9 cellular contexts compared by ENCODE assay signal in genomic region chr1:24694380-24694843, GRCh38. TPM values are rescaled to one million over a fixed set of nuclear protein-coding genes. Genes with fewer than 3 reads are reported as not detected.
A peak's percentile ranks its signal among the peaks of the same experiment; 100 is the strongest.
DNase-seq lines count a peak whose midpoint lies in the region; ATAC-seq and TF ChIP-seq lines count a peak whose summit lies in the region.
"Had no signal": no experiment of that assay in that cellular context is flagged by ENCODE, and none has a peak within 500 bp of the region (broad histone marks: within the 10 kb centered on the region; RNA-seq: fewer than 3 reads in every experiment).

No MANE protein-coding gene starts in this region.

- no peak overlapping the region for H3K4me3 ChIP-seq in smooth muscle cell
- no peak overlapping the region for H3K4me3 ChIP-seq in prostate gland

- no peak overlapping the region for H3K27ac Mint-ChIP-seq in endothelial cell (ENCODE audit: unreplicated experiment)
- H3K27ac Mint-ChIP-seq: T-helper 2 cell treated with Interferon-gamma antibody and Interleukin-4, amounts not matched to agents 5 μg/mL and 100 μg/mL, for 36 hours had no signal

- no peaks in the 10 kb centered on the region for H3K79me2 ChIP-seq in smooth muscle cell (ENCODE audit: low read depth)

- peak overlapping the region; percentile 33 for H3K4me2 ChIP-seq in smooth muscle cell

- H3K9me3 Mint-ChIP-seq in endothelial cell (ENCODE audit: unreplicated experiment): no peaks in the 10 kb centered on the region
- H3K9me3 Mint-ChIP-seq: T-helper 2 cell treated with Interferon-gamma antibody and Interleukin-4, amounts not matched to agents 5 μg/mL and 100 μg/mL, for 36 hours had no signal

- no peak for TF ChIP-seq CTCF in smooth muscle cell (IDR thresholded peaks at IDR 0.05; ENCODE audit: borderline replicate concordance, insufficient read depth, poor library complexity, severe bottlenecking)
- TF ChIP-seq CTCF in endothelial cell (IDR thresholded peaks at IDR 0.05; ENCODE audit: unreplicated experiment): no peak
- TF ChIP-seq CTCF in prostate gland (IDR thresholded peaks at IDR 0.05): no peak

- H4K20me1 ChIP-seq in smooth muscle cell (ENCODE audit: low read depth): no peaks in the 10 kb centered on the region

- H3K9me3 ChIP-seq in smooth muscle cell (replicated peaks; ENCODE audit: low read depth) (no peaks in the 10 kb centered on the region), prostate gland (no peaks in the 10 kb centered on the region)

- H3K4me1 Mint-ChIP-seq in endothelial cell (ENCODE audit: unreplicated experiment): peaks cover 9% of the 10 kb centered on the region

- no peaks in the 10 kb centered on the region for H3K36me3 Mint-ChIP-seq in endothelial cell (ENCODE audit: low read depth, unreplicated experiment)

- H3K4me1 ChIP-seq in smooth muscle cell (ENCODE audit: low read depth) (no peaks in the 10 kb centered on the region), prostate gland (replicated peaks) (no peaks in the 10 kb centered on the region)

- no peaks in the 10 kb centered on the region for H3K27me3 ChIP-seq in smooth muscle cell (ENCODE audit: low read depth)
- no peaks in the 10 kb centered on the region for H3K27me3 ChIP-seq in prostate gland (replicated peaks; ENCODE audit: insufficient read depth)

- under 1% methylated on average over 6 of the region's 6 CpGs for WGBS in smooth muscle cell (ENCODE audit: low lambda C conversion rate)
- WGBS in prostate gland: 50% methylated on average over 6 of the region's 6 CpGs

- H3K9ac ChIP-seq in smooth muscle cell (ENCODE audit: low read depth): no peak overlapping the region

- H2AFZ ChIP-seq in smooth muscle cell (ENCODE audit: low read depth): no peak overlapping the region

- H3K4me3 Mint-ChIP-seq in endothelial cell (ENCODE audit: unreplicated experiment): no peak overlapping the region
- H3K4me3 Mint-ChIP-seq: T-helper 2 cell treated with Interferon-gamma antibody and Interleukin-4, amounts not matched to agents 5 μg/mL and 100 μg/mL, for 36 hours had no signal

- DNase-seq in NCI-H2107 treated with DMSO at 0.1 percent for 48 hours (lab: John Stamatoyannopoulos, UW; ENCODE audit: unreplicated experiment) (peak; percentile 97), erythroblast (lab: John Stamatoyannopoulos, UW) (peak in 1 of 2 experiments; percentile 35), smooth muscle cell (lab: John Stamatoyannopoulos, UW; ENCODE audit: unreplicated experiment) (no peak), posterior vena cava (ENCODE audit: low spot score) (no peak), endothelial cell (ENCODE audit: low spot score) (no peak), prostate gland (ENCODE audit: low spot score) (no peak)
- DNase-seq: stimulated activated CD4-positive, alpha-beta T cell treated with anti-CD3 and anti-CD28 coated beads, Interleukin-2, amount 100 ng/mL, for 24 hours had no signal

- ATAC-seq in GM21390 (IDR thresholded peaks at IDR 0.05; ENCODE audit: unreplicated experiment): peak; percentile 51

- TF ChIP-seq POLR2A in erythroblast (IDR thresholded peaks at IDR 0.05; ENCODE audit: low read length) (peak; percentile 7), prostate gland (IDR thresholded peaks at IDR 0.05) (no peak)

- H3K27ac ChIP-seq in smooth muscle cell (ENCODE audit: low read depth) (peak overlapping the region; percentile 1), prostate gland (no peak overlapping the region)

- H3F3A ChIP-seq in smooth muscle cell (ENCODE audit: low read depth): peaks cover 13% of the 10 kb centered on the region

- H3K36me3 ChIP-seq in smooth muscle cell (ENCODE audit: low read depth): no peaks in the 10 kb centered on the region
- H3K36me3 ChIP-seq in prostate gland: no peaks in the 10 kb centered on the region

- H3K27me3 Mint-ChIP-seq in endothelial cell (ENCODE audit: unreplicated experiment): peaks cover 4% of the 10 kb centered on the region

- intact Hi-C loops in posterior vena cava (cut with DNase I) (loop anchor here in 1 of 2 donors (5.0 kb wide), 1 partner anchor 143 kb away; no protein-coding TSS in a partner anchor), prostate gland (cut with DNase I) (no loop called here)

RNA-seq across cellular contexts. Expression of gene CLIC4, which starts 50.8 kb away (rescaled TPM):
- total RNA-seq in smooth muscle cell: 389 and 417 TPM in 2 replicates
- 149 and 151 TPM in 2 replicates for polyA plus RNA-seq in smooth muscle cell
- total RNA-seq in posterior vena cava: 100 to 1,000 TPM; 566 to 848 TPM
- 109 TPM for total RNA-seq in endothelial cell (ENCODE audit: unreplicated experiment)
- 100 to 1,000 TPM in 1 of 2 donors, 10 to 100 TPM in 1; 77.2 to 124 TPM for total RNA-seq in prostate gland

RNA-seq across cellular contexts. Expression of gene SRRM1, which starts 51.3 kb away (rescaled TPM):
- total RNA-seq in smooth muscle cell (53.8 and 70.1 TPM in 2 replicates), posterior vena cava (10 to 100 TPM; 92.3 to 93.8 TPM), endothelial cell (ENCODE audit: unreplicated experiment) (126 TPM), prostate gland (100 to 1,000 TPM; 119 to 147 TPM)
- 96.0 and 129 TPM in 2 replicates for polyA plus RNA-seq in smooth muscle cell
